In the genomic region with DNA sequence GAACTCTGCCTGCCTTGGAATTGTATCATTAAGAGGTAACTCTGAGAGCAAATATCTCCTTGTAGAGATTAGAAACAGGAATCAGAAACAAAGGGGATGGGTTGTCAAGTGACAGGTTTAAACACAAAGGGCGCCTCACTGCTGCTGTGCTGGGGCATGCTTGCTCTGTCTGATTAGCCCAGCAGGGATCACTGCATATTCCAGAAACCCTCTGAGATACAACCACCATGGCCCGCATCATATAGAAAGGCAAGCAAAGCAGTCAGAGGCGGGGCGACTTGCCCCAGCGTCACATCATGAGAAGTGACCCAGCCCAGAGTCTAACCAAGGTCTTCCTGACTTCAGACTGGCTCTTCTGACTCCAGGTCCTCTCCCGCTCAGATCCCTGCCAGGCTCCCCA, we compare ENCODE assay signal across 1 cellular context.
TF ChIP-seq lines count a peak whose summit lies in the region.

No MANE protein-coding gene starts in this region.

TF ChIP-seq in GM23338, 12 proteins besides CTCF, POLR2A, EP300 and RAD21 (continued from another document):
- TF ChIP-seq, protein P1, sequence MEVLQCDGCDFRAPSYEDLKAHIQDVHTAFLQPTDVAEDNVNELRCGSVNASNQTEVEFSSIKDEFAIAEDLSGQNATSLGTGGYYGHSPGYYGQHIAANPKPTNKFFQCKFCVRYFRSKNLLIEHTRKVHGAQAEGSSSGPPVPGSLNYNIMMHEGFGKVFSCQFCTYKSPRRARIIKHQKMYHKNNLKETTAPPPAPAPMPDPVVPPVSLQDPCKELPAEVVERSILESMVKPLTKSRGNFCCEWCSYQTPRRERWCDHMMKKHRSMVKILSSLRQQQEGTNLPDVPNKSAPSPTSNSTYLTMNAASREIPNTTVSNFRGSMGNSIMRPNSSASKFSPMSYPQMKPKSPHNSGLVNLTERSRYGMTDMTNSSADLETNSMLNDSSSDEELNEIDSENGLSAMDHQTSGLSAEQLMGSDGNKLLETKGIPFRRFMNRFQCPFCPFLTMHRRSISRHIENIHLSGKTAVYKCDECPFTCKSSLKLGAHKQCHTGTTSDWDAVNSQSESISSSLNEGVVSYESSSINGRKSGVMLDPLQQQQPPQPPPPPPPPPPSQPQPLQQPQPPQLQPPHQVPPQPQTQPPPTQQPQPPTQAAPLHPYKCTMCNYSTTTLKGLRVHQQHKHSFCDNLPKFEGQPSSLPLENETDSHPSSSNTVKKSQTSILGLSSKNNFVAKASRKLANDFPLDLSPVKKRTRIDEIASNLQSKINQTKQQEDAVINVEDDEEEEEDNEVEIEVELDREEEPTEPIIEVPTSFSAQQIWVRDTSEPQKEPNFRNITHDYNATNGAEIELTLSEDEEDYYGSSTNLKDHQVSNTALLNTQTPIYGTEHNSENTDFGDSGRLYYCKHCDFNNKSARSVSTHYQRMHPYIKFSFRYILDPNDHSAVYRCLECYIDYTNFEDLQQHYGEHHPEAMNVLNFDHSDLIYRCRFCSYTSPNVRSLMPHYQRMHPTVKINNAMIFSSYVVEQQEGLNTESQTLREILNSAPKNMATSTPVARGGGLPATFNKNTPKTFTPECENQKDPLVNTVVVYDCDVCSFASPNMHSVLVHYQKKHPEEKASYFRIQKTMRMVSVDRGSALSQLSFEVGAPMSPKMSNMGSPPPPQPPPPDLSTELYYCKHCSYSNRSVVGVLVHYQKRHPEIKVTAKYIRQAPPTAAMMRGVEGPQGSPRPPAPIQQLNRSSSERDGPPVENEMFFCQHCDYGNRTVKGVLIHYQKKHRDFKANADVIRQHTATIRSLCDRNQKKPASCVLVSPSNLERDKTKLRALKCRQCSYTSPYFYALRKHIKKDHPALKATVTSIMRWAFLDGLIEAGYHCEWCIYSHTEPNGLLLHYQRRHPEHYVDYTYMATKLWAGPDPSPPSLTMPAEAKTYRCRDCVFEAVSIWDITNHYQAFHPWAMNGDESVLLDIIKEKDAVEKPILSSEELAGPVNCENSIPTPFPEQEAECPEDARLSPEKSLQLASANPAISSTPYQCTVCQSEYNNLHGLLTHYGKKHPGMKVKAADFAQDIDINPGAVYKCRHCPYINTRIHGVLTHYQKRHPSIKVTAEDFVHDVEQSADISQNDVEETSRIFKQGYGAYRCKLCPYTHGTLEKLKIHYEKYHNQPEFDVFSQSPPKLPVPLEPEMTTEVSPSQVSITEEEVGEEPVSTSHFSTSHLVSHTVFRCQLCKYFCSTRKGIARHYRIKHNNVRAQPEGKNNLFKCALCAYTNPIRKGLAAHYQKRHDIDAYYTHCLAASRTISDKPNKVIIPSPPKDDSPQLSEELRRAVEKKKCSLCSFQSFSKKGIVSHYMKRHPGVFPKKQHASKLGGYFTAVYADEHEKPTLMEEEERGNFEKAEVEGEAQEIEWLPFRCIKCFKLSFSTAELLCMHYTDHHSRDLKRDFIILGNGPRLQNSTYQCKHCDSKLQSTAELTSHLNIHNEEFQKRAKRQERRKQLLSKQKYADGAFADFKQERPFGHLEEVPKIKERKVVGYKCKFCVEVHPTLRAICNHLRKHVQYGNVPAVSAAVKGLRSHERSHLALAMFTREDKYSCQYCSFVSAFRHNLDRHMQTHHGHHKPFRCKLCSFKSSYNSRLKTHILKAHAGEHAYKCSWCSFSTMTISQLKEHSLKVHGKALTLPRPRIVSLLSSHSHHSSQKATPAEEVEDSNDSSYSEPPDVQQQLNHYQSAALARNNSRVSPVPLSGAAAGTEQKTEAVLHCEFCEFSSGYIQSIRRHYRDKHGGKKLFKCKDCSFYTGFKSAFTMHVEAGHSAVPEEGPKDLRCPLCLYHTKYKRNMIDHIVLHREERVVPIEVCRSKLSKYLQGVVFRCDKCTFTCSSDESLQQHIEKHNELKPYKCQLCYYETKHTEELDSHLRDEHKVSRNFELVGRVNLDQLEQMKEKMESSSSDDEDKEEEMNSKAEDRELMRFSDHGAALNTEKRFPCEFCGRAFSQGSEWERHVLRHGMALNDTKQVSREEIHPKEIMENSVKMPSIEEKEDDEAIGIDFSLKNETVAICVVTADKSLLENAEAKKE (CRISPR knock-in tag; IDR thresholded peaks at IDR 0.05) = peak; percentile 60; the same call in 1 of the 2 replicates
